Comparison of ENCODE assay signal across 1 cellular context in the genomic region with DNA sequence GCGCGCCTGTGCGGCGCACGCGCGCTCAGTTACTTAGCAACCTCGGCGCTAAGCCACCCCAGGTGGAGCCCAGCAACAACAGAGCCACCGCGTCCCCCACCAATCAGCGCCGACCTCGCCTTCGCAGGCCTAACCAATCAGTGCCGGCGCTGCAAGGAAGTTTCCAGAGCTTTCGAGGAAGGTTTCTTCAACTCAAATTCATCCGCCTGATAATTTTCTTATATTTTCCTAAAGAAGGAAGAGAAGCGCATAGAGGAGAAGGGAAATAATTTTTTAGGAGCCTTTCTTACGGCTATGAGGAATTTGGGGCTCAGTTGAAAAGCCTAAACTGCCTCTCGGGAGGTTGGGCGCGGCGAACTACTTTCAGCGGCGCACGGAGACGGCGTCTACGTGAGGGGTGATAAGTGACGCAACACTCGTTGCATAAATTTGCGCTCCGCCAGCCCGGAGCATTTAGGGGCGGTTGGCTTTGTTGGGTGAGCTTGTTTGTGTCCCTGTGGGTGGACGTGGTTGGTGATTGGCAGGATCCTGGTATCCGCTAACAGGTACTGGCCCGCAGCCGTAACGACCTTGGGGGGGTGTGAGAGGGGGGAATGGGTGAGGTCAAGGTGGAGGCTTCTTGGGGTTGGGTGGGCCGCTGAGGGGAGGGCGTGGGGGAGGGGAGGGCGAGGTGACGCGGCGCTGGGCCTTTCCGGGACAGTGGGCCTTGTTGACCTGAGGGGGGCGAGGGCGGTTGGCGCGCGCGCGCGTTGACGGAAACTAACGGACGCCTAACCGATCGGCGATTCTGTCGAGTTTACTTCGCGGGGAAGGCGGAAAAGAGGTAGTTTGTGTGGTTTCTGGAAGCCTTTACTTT.
A peak's percentile ranks its signal among the peaks of the same experiment; 100 is the strongest.
TF ChIP-seq lines count a peak whose summit lies in the region.

Gene UBB (plus strand): TSS at position 452 of the 856 bp plus-strand sequence. CDS start 817 bp downstream, outside the sequence.

TF ChIP-seq in K562, 482 proteins besides CTCF, POLR2A, EP300 and RAD21 (continued from another document and continues in another):
- TF ChIP-seq, protein P1, sequence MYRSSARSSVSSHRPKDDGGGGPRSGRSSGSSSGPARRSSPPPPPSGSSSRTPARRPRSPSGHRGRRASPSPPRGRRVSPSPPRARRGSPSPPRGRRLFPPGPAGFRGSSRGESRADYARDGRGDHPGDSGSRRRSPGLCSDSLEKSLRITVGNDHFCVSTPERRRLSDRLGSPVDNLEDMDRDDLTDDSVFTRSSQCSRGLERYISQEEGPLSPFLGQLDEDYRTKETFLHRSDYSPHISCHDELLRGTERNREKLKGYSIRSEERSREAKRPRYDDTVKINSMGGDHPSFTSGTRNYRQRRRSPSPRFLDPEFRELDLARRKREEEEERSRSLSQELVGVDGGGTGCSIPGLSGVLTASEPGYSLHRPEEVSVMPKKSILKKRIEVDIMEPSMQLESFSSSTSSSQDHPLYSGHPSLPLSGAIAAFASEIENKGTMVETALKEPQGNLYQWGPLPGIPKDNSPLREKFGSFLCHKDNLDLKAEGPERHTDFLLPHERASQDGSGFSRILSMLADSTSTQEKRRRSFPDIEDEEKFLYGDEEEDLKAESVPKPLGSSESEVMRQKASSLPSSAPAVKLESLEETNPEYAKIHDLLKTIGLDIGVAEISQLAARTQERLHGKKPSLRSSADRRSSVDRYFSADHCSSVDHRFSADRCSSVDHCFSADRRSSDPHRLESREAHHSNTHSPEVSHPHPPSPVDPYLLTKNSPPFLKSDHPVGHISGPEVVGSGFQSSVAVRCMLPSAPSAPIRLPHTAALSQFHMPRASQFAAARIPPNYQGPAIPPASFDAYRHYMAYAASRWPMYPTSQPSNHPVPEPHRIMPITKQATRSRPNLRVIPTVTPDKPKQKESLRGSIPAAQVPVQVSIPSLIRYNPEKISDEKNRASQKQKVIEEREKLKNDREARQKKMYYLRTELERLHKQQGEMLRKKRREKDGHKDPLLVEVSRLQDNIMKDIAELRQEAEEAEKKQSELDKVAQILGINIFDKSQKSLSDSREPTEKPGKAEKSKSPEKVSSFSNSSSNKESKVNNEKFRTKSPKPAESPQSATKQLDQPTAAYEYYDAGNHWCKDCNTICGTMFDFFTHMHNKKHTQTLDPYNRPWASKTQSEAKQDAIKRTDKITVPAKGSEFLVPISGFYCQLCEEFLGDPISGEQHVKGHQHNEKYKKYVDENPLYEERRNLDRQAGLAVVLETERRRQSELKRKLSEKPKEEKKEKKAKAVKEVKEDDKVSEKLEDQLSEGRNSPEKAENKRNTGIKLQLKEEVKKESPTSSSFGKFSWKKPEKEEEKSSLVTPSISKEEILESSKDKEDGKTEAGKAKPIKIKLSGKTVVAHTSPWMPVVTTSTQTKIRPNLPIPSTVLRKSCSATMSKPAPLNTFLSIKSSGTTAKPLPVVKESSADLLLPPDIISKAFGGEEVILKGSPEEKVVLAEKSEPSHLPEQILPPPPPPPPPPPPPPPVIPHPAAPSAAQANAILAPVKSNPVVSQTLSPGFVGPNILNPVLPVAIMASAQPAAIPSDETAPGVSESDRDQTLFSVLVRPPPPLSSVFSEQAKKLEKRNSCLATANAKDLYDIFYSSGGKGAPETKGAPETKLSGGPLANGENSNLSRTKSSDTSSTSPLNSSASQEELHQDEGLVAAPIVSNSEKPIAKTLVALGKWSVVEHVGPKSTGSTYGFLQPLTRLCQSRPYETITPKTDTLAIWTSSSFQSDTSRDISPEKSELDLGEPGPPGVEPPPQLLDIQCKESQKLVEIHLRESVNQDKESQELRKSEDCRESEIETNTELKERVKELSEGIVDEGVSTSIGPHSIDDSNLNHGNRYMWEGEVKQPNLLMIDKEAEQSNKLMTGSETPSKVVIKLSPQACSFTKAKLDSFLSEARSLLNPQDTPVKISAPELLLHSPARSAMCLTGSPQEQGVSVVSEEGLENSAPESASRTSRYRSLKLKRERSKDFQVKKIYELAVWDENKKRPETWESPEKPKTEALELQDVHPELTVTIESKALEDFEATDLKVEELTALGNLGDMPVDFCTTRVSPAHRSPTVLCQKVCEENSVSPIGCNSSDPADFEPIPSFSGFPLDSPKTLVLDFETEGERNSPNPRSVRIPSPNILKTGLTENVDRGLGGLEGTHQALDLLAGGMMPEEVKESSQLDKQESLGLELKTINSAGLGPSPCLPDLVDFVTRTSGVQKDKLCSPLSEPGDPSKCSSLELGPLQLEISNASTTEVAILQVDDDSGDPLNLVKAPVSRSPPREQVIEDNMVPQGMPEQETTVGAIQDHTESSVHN (IDR thresholded peaks at IDR 0.05; ENCODE audit: borderline replicate concordance in 1 of 2, low read depth in 1 of 2), result no peak; a peak in 1 of 4 replicates
- TF ChIP-seq DACH1 (IDR thresholded peaks at IDR 0.05; ENCODE audit: partially characterized antibody), result peak; percentile 22
- TF ChIP-seq SIN3A (IDR thresholded peaks at IDR 0.05; ENCODE audit: borderline replicate concordance in 2 of 2, control insufficient read depth in 1 of 2, low read depth in 2 of 2, low read length in 2 of 2), result no peak; a peak in 1 of 4 replicates
- TF ChIP-seq, protein P2, sequence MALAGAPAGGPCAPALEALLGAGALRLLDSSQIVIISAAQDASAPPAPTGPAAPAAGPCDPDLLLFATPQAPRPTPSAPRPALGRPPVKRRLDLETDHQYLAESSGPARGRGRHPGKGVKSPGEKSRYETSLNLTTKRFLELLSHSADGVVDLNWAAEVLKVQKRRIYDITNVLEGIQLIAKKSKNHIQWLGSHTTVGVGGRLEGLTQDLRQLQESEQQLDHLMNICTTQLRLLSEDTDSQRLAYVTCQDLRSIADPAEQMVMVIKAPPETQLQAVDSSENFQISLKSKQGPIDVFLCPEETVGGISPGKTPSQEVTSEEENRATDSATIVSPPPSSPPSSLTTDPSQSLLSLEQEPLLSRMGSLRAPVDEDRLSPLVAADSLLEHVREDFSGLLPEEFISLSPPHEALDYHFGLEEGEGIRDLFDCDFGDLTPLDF (CRISPR knock-in tag; IDR thresholded peaks at IDR 0.05), result peak; percentile 54; the same call in 1 of the 2 replicates
- TF ChIP-seq BMI1 (IDR thresholded peaks at IDR 0.05; ENCODE audit: low read length), result no peak
- no peak for TF ChIP-seq ZNF197 (CRISPR knock-in tag; IDR thresholded peaks at IDR 0.05; ENCODE audit: low read depth)
- TF ChIP-seq ZFP1 (CRISPR knock-in tag; IDR thresholded peaks at IDR 0.05), result no peak
- TF ChIP-seq, protein P3, sequence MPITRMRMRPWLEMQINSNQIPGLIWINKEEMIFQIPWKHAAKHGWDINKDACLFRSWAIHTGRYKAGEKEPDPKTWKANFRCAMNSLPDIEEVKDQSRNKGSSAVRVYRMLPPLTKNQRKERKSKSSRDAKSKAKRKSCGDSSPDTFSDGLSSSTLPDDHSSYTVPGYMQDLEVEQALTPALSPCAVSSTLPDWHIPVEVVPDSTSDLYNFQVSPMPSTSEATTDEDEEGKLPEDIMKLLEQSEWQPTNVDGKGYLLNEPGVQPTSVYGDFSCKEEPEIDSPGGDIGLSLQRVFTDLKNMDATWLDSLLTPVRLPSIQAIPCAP (CRISPR knock-in tag; IDR thresholded peaks at IDR 0.05; ENCODE audit: borderline replicate concordance), result no peak
- TF ChIP-seq, protein P4, sequence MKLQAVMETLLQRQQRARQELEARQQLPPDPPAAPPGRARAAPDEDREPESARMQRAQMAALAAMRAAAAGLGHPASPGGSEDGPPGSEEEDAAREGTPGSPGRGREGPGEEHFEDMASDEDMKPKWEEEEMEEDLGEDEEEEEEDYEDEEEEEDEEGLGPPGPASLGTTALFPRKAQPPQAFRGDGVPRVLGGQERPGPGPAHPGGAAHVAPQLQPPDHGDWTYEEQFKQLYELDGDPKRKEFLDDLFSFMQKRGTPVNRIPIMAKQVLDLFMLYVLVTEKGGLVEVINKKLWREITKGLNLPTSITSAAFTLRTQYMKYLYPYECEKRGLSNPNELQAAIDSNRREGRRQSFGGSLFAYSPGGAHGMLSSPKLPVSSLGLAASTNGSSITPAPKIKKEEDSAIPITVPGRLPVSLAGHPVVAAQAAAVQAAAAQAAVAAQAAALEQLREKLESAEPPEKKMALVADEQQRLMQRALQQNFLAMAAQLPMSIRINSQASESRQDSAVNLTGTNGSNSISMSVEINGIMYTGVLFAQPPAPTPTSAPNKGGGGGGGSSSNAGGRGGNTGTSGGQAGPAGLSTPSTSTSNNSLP (IDR thresholded peaks at IDR 0.05; ENCODE audit: borderline replicate concordance, low read depth, low read length), result peak; percentile 73; the same call in 1 of the 2 replicates
- TF ChIP-seq KDM4B (IDR thresholded peaks at IDR 0.05; ENCODE audit: borderline replicate concordance in 2 of 2, low read depth in 1 of 2), result no peak; a peak in 1 of 4 replicates
- no peak for TF ChIP-seq CHD1 (IDR thresholded peaks at IDR 0.05; ENCODE audit: low read length)
- no peak for TF ChIP-seq NCOA2 (IDR thresholded peaks at IDR 0.05; ENCODE audit: partially characterized antibody in 2 of 2)
- no peak for TF ChIP-seq KLF10 (CRISPR knock-in tag; IDR thresholded peaks at IDR 0.05)
- TF ChIP-seq ZBTB11 (CRISPR knock-in tag; IDR thresholded peaks at IDR 0.05), result 0 out of 6 replicates have a peak, but pooled peaks of 1 of the 3 experiments have one; percentile 46
- TF ChIP-seq HEY1 (CRISPR knock-in tag; IDR thresholded peaks at IDR 0.05; ENCODE audit: borderline replicate concordance), result no peak
- TF ChIP-seq, protein P5, sequence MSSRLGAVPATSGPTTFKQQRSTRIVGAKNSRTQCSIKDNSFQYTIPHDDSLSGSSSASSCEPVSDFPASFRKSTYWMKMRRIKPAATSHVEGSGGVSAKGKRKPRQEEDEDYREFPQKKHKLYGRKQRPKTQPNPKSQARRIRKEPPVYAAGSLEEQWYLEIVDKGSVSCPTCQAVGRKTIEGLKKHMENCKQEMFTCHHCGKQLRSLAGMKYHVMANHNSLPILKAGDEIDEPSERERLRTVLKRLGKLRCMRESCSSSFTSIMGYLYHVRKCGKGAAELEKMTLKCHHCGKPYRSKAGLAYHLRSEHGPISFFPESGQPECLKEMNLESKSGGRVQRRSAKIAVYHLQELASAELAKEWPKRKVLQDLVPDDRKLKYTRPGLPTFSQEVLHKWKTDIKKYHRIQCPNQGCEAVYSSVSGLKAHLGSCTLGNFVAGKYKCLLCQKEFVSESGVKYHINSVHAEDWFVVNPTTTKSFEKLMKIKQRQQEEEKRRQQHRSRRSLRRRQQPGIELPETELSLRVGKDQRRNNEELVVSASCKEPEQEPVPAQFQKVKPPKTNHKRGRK (tag; IDR thresholded peaks at IDR 0.05), result no peak
- TF ChIP-seq, protein P6, sequence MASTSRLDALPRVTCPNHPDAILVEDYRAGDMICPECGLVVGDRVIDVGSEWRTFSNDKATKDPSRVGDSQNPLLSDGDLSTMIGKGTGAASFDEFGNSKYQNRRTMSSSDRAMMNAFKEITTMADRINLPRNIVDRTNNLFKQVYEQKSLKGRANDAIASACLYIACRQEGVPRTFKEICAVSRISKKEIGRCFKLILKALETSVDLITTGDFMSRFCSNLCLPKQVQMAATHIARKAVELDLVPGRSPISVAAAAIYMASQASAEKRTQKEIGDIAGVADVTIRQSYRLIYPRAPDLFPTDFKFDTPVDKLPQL (IDR thresholded peaks at IDR 0.05; ENCODE audit: extremely low read depth, insufficient read length), result no peak
- TF ChIP-seq MCM5 (IDR thresholded peaks at IDR 0.05; ENCODE audit: low read depth), result no peak
- no peak; the same call in none of the 2 replicates for TF ChIP-seq FOXJ2 (tag; IDR thresholded peaks at IDR 0.05)
- TF ChIP-seq ZNF224 (CRISPR knock-in tag; IDR thresholded peaks at IDR 0.05), result no peak
- 0 out of 2 replicates have a peak, but pooled peaks have one; percentile 12 for TF ChIP-seq ZNF76 (CRISPR knock-in tag; IDR thresholded peaks at IDR 0.05; ENCODE audit: borderline replicate concordance)
- TF ChIP-seq ZFP30 (CRISPR knock-in tag; IDR thresholded peaks at IDR 0.05; ENCODE audit: borderline replicate concordance), result peak; percentile 58; the same call in 1 of the 2 replicates
- no peak for TF ChIP-seq XRCC4 (IDR thresholded peaks at IDR 0.05; ENCODE audit: extremely low read depth, insufficient read depth, insufficient read length)
- no peak for TF ChIP-seq ZNF561 (CRISPR knock-in tag; conservative IDR thresholded peaks at IDR 0.05)
- no peak for TF ChIP-seq MTA2 (IDR thresholded peaks at IDR 0.05; ENCODE audit: low read depth)
- TF ChIP-seq RBM14 (IDR thresholded peaks at IDR 0.05; ENCODE audit: borderline replicate concordance, insufficient read depth, low read depth, low read length), result no peak
- TF ChIP-seq JUN (IDR thresholded peaks at IDR 0.05; ENCODE audit: borderline replicate concordance, low read depth, low read length), result no peak; the same call in 1 of the 2 replicates
- TF ChIP-seq JUN (CRISPR knock-in tag; IDR thresholded peaks at IDR 0.05; ENCODE audit: borderline replicate concordance), result no peak
- TF ChIP-seq ERF (CRISPR knock-in tag; IDR thresholded peaks at IDR 0.05), result no peak
- no peak for TF ChIP-seq RUNX1 (IDR thresholded peaks at IDR 0.05; ENCODE audit: low read depth)
- TF ChIP-seq RNF219 (CRISPR knock-in tag; IDR thresholded peaks at IDR 0.05), result peak; percentile 80; the same call in 1 of the 2 replicates
- no peak for TF ChIP-seq HDAC8 (tag; IDR thresholded peaks at IDR 0.05)
- peak; percentile 43; the same call in 1 of the 2 replicates for TF ChIP-seq CC2D1A (IDR thresholded peaks at IDR 0.05)
